ENCODE assay signal across 14 cellular contexts in genomic region chr6:90469906-90470305, GRCh38.
DNase-seq lines count a peak whose midpoint lies in the region; ATAC-seq and TF ChIP-seq lines count a peak whose summit lies in the region.
"Had no signal": no experiment of that assay in that cellular context is flagged by ENCODE, and none has a peak within 500 bp of the region (broad histone marks: within the 10 kb centered on the region; RNA-seq: fewer than 3 reads in every experiment).

No MANE protein-coding gene starts in this region.

- H3K36me3 ChIP-seq in IMR-90 (ENCODE audit: control insufficient read depth, insufficient read depth, low read length) (no peaks in the 10 kb centered on the region), OCI-LY1 (ENCODE audit: insufficient read depth, low read length) (no peaks in the 10 kb centered on the region), fibroblast of lung (ENCODE audit: control insufficient read depth, insufficient read depth, low read length) (no peaks in the 10 kb centered on the region)
- H3K36me3 ChIP-seq: BLaER1 had no signal

- no TSS peak for BruUV-seq in IMR-90 (replicated peaks; lab: Mats Ljungman, UMichigan)

- H3K4me3 ChIP-seq in IMR-90 (ENCODE audit: insufficient read depth, low read depth, low read length) (no peak overlapping the region), OCI-LY1 (ENCODE audit: low read depth, low read length, poor library complexity, severe bottlenecking) (no peak overlapping the region), fibroblast of lung (replicated peaks in 1 of 4; ENCODE audit: control extremely low read depth in 1 of 4, insufficient read depth in 1 of 4, low read depth in 3 of 4, low read length in 4 of 4) (no peak overlapping the region), skeletal muscle cell (ENCODE audit: low read depth, low read length) (no peak overlapping the region)
- H3K4me3 ChIP-seq: BLaER1 had no signal

- no peak overlapping the region for H2BK5ac ChIP-seq in IMR-90 (ENCODE audit: low read depth, low read length, poor library complexity, severe bottlenecking)

- no peaks in the 10 kb centered on the region for H3K79me2 ChIP-seq in OCI-LY1 (ENCODE audit: insufficient read depth, low read length)
- H3K79me2 ChIP-seq in fibroblast of lung (ENCODE audit: control insufficient read depth, insufficient read depth, low read length), result no peaks in the 10 kb centered on the region

- no peak overlapping the region for H3K14ac ChIP-seq in IMR-90 (replicated peaks; ENCODE audit: low read depth, low read length)

- in situ Hi-C loops in IMR-90 (cut with MboI; ENCODE audit: low sequenced_read_pairs), result no loop called here

- H4K20me1 ChIP-seq in IMR-90 (ENCODE audit: insufficient read depth, low read length) (no peaks in the 10 kb centered on the region), OCI-LY1 (ENCODE audit: insufficient read depth, low read length) (no peaks in the 10 kb centered on the region), fibroblast of lung (ENCODE audit: control insufficient read depth, extremely low read depth, insufficient read depth, low read length) (no peaks in the 10 kb centered on the region)
- H4K20me1 ChIP-seq: BLaER1 had no signal

- no peaks in the 10 kb centered on the region for H3K9me3 ChIP-seq in IMR-90 (ENCODE audit: control insufficient read depth, insufficient read depth, low read length)
- no peaks in the 10 kb centered on the region for H3K9me3 ChIP-seq in OCI-LY1 (ENCODE audit: low read length)
- H3K9me3 ChIP-seq in fibroblast of lung (ENCODE audit: control insufficient read depth, insufficient read depth, low read depth, low read length), result no peaks in the 10 kb centered on the region
- H3K9me3 ChIP-seq: BLaER1 had no signal

- no peak overlapping the region for H2BK15ac ChIP-seq in IMR-90 (ENCODE audit: low read depth, low read length)

- dilution Hi-C loops in IMR-90 (cut with HindIII; ENCODE audit: low sequenced_read_pairs, unreplicated experiment), result no loop called here

- no peak overlapping the region for H2BK20ac ChIP-seq in IMR-90 (ENCODE audit: low read depth, low read length)

- no peak overlapping the region for H3K23ac ChIP-seq in IMR-90 (ENCODE audit: low read depth, low read length)

- H3F3A ChIP-seq in OCI-LY1 (ENCODE audit: insufficient read depth, low read length), result no peaks in the 10 kb centered on the region

- WGBS in IMR-90 (ENCODE audit: extremely low coverage in 2 of 2, insufficient read length in 1 of 2), 2 experiments, result no CpG with 5 or more reads among the region's 2 CpGs

- H3K9me2 ChIP-seq in OCI-LY1 (ENCODE audit: low read depth, low read length), result no peaks in the 10 kb centered on the region

- H3K79me1 ChIP-seq in IMR-90 (ENCODE audit: low read depth in 1 of 2, low read length in 2 of 2), result no peaks in the 10 kb centered on the region

- no peak overlapping the region for H3K4ac ChIP-seq in IMR-90 (ENCODE audit: low read depth, low read length)

- CTCF ChIA-PET in IMR-90 (lab: Yijun Ruan, JAX), result no interaction called here

- TF ChIP-seq POLR2A in IMR-90 (IDR thresholded peaks at IDR 0.05; ENCODE audit: low read depth, low read length), result no peak

- intact Hi-C loops in IMR-90 (cut with micrococcal nuclease), result no loop called here

- H2BK120ac ChIP-seq in IMR-90 (ENCODE audit: low read depth, low read length), result no peak overlapping the region

- POLR2A ChIA-PET in IMR-90 (lab: Charles Lee; ENCODE audit: unreplicated experiment), result no interaction called here

- H3K4me1 ChIP-seq in IMR-90 (ENCODE audit: control insufficient read depth, insufficient read depth, low read length) (no peaks in the 10 kb centered on the region), OCI-LY1 (ENCODE audit: insufficient read depth, low read length, severe bottlenecking) (peaks cover 53% of the 10 kb centered on the region), fibroblast of lung (ENCODE audit: control insufficient read depth, extremely low read depth, insufficient read depth, low read length) (no peaks in the 10 kb centered on the region)

- no peak for TF ChIP-seq CTCF in IMR-90 (conservative IDR thresholded peaks at IDR 0.05; ENCODE audit: low read depth, low read length)
- no peak for TF ChIP-seq CTCF in OCI-LY1 (IDR thresholded peaks at IDR 0.05; ENCODE audit: low read length)
- no peak for TF ChIP-seq CTCF in fibroblast of lung (conservative IDR thresholded peaks at IDR 0.05 in 1 of 2, IDR thresholded peaks at IDR 0.05 in 1 of 2; ENCODE audit: low read depth in 1 of 2, low read length in 2 of 2)

- no peak for TF ChIP-seq RAD21 in IMR-90 (IDR thresholded peaks at IDR 0.05; ENCODE audit: low read length)

- DNase-seq in IMR-90, result no peak
- DNase-seq in fibroblast of lung (ENCODE audit: low read depth in 2 of 2), result peak; percentile 36 to 91
- DNase-seq in skeletal muscle cell (ENCODE audit: low read depth), result peak; percentile 53
- DNase-seq in activated T-cell treated with anti-CD3 and anti-CD28 coated beads, Interleukin-2, amount 50 U/mL, for 1 hour, result no peak
- no peak for DNase-seq in NAMALWA (ENCODE audit: low spot score)
- no peak for DNase-seq in NCI-H1092 (lab: John Stamatoyannopoulos, UW)
- DNase-seq: Karpas-422, NCI-H1417 treated with DMSO at 0.1 percent for 48 hours, NCI-H2029, NCI-H2171 treated with DMSO at 0.1 percent for 48 hours, NCI-H510A, SIG-M5 had no signal

- H4K8ac ChIP-seq in IMR-90 (ENCODE audit: low read depth in 2 of 2, low read length in 2 of 2), result no peak overlapping the region

- no peak overlapping the region for H3K9ac ChIP-seq in IMR-90 (ENCODE audit: low read depth, low read length)
- no peak overlapping the region for H3K9ac ChIP-seq in OCI-LY1 (ENCODE audit: low read length)
- H3K9ac ChIP-seq in fibroblast of lung (ENCODE audit: insufficient read depth, low read length), result no peak overlapping the region
- H3K9ac ChIP-seq: BLaER1 had no signal

- no peak overlapping the region for H2AK5ac ChIP-seq in IMR-90 (ENCODE audit: low read depth, low read length)

- H3K18ac ChIP-seq in IMR-90 (ENCODE audit: low read depth, low read length), result no peak overlapping the region

- H4K91ac ChIP-seq in IMR-90 (ENCODE audit: insufficient read depth, low read depth, low read length), result no peak overlapping the region

- ATAC-seq in IMR-90 (ENCODE audit: low read depth), result no peak

- H2AFZ ChIP-seq in IMR-90 (replicated peaks; ENCODE audit: low read length, poor library complexity), result no peak overlapping the region
- no peak overlapping the region for H2AFZ ChIP-seq in OCI-LY1 (ENCODE audit: low read length)
- no peak overlapping the region for H2AFZ ChIP-seq in fibroblast of lung (ENCODE audit: low read length)

- H3K27ac ChIP-seq in IMR-90 (ENCODE audit: insufficient read depth, low read length) (no peak overlapping the region), OCI-LY1 (ENCODE audit: low read depth, low read length, poor library complexity, severe bottlenecking) (peak overlapping the region; percentile 93), fibroblast of lung (ENCODE audit: insufficient read depth, low read length) (no peak overlapping the region)
- H3K27ac ChIP-seq: BLaER1 had no signal

- H3K9me1 ChIP-seq in IMR-90 (ENCODE audit: insufficient read depth, low read length), result no peaks in the 10 kb centered on the region

- H4K5ac ChIP-seq in IMR-90 (ENCODE audit: low read depth, low read length), result no peak overlapping the region

- H3K27me3 ChIP-seq in IMR-90 (ENCODE audit: control insufficient read depth, insufficient read depth, low read length), result peaks cover 14% of the 10 kb centered on the region
- no peaks in the 10 kb centered on the region for H3K27me3 ChIP-seq in OCI-LY1 (ENCODE audit: insufficient read depth, low read length)
- no peaks in the 10 kb centered on the region for H3K27me3 ChIP-seq in fibroblast of lung (ENCODE audit: control insufficient read depth, insufficient read depth, low read length)
- H3K27me3 ChIP-seq: BLaER1 had no signal

- no peak overlapping the region for H3K56ac ChIP-seq in IMR-90 (ENCODE audit: extremely low read depth, insufficient read depth, low read length)

- no peak overlapping the region for H2AK9ac ChIP-seq in IMR-90 (replicated peaks; ENCODE audit: low read depth, low read length, poor library complexity)

- H3K4me2 ChIP-seq in IMR-90 (ENCODE audit: low read depth, low read length), result no peak overlapping the region
- no peak overlapping the region for H3K4me2 ChIP-seq in OCI-LY1 (ENCODE audit: low read length)
- no peak overlapping the region for H3K4me2 ChIP-seq in fibroblast of lung (ENCODE audit: extremely low read depth, insufficient read depth, low read length)
- H3K4me2 ChIP-seq: BLaER1 had no signal

TF ChIP-seq in IMR-90, 13 proteins besides CTCF, POLR2A, EP300 and RAD21:
- no peak for TF ChIP-seq SMC3 (IDR thresholded peaks at IDR 0.05; ENCODE audit: low read depth, low read length)
- TF ChIP-seq CEBPB (IDR thresholded peaks at IDR 0.05; ENCODE audit: low read depth, low read length), result peak; percentile 58
- no peak for TF ChIP-seq RCOR1 (IDR thresholded peaks at IDR 0.05; ENCODE audit: insufficient replicate concordance, low read length)
- no peak for TF ChIP-seq USF2 (IDR thresholded peaks at IDR 0.05; ENCODE audit: low read depth, low read length)
- no peak for TF ChIP-seq RFX5 (IDR thresholded peaks at IDR 0.05; ENCODE audit: low read depth, low read length)

Comparison
In these comparisons a context has a peak if more than half of its experiments do, and no peak if none do; other contexts are left out.
1. DNase-seq: peak in fibroblast of lung (2 of 2) and skeletal muscle cell (single experiment); none in IMR-90 (single experiment), activated T-cell treated with anti-CD3 and anti-CD28 coated beads, Interleukin-2, amount 50 U/mL, for 1 hour (single experiment), NAMALWA (single experiment) and NCI-H1092 (single experiment).